In genomic region chr5:54090495-54091084, GRCh38 we compare ENCODE assay signal across 9 cellular contexts.
DNase-seq lines count a peak whose midpoint lies in the region; ATAC-seq and TF ChIP-seq lines count a peak whose summit lies in the region.
"Had no signal": no experiment of that assay in that cellular context is flagged by ENCODE, and none has a peak within 500 bp of the region (broad histone marks: within the 10 kb centered on the region; RNA-seq: fewer than 3 reads in every experiment).

No MANE protein-coding gene starts in this region.

- no peaks in the 10 kb centered on the region for H3K36me3 Mint-ChIP-seq in progenitor cell of endocrine pancreas (ENCODE audit: insufficient read depth)
- no peaks in the 10 kb centered on the region for H3K36me3 Mint-ChIP-seq in mesothelial cell of epicardium

- peak; percentile 6 for TF ChIP-seq CTCF in GM12864 (IDR thresholded peaks at IDR 0.05; ENCODE audit: low read depth, low read length, missing control alignments)
- peak; percentile 55 for TF ChIP-seq CTCF in choroid plexus epithelial cell (conservative IDR thresholded peaks at IDR 0.05; ENCODE audit: low read depth, low read length)
- TF ChIP-seq CTCF in progenitor cell of endocrine pancreas (IDR thresholded peaks at IDR 0.05; ENCODE audit: unreplicated experiment), result peak; percentile 28
- TF ChIP-seq CTCF in mesothelial cell of epicardium (IDR thresholded peaks at IDR 0.05; ENCODE audit: unreplicated experiment), result no peak

- H3K9me3 Mint-ChIP-seq in progenitor cell of endocrine pancreas (ENCODE audit: low read depth) (no peaks in the 10 kb centered on the region), mesothelial cell of epicardium (no peaks in the 10 kb centered on the region)

- ATAC-seq in HG02759 (IDR thresholded peaks at IDR 0.05; ENCODE audit: unreplicated experiment), result no peak

- no peaks in the 10 kb centered on the region for H3K4me1 Mint-ChIP-seq in progenitor cell of endocrine pancreas (ENCODE audit: low read depth)
- H3K4me1 Mint-ChIP-seq in mesothelial cell of epicardium, result peaks cover 29% of the 10 kb centered on the region

- H3K27ac Mint-ChIP-seq in progenitor cell of endocrine pancreas (no peak overlapping the region), mesothelial cell of epicardium (no peak overlapping the region)

- H3K4me3 Mint-ChIP-seq in progenitor cell of endocrine pancreas (ENCODE audit: low read depth), result no peak overlapping the region
- no peak overlapping the region for H3K4me3 Mint-ChIP-seq in mesothelial cell of epicardium

- H3K4me3 ChIP-seq in GM12864 (ENCODE audit: low read depth, low read length) (no peak overlapping the region), choroid plexus epithelial cell (ENCODE audit: low read depth, low read length) (no peak overlapping the region)

- H3K27me3 Mint-ChIP-seq in progenitor cell of endocrine pancreas (no peaks in the 10 kb centered on the region), mesothelial cell of epicardium (ENCODE audit: low read depth) (no peaks in the 10 kb centered on the region)

- DNase-seq in GM12864 (ENCODE audit: low read depth), result no peak
- DNase-seq in MV-4-11 (lab: John Stamatoyannopoulos, UW), result peak; percentile 42
- peak; percentile 95 for DNase-seq in choroid plexus epithelial cell (ENCODE audit: low read depth)
- DNase-seq in progenitor cell of endocrine pancreas (ENCODE audit: low spot score, unreplicated experiment), result no peak
- DNase-seq in islet precursor cell, result no peak
- DNase-seq in mesothelial cell of epicardium (ENCODE audit: low spot score in 2 of 2, unreplicated experiment in 2 of 2), result no peak
- DNase-seq: effector CD4-positive, alpha-beta T cell; SHP77 had no signal

Comparison
In these comparisons a context has a peak if more than half of its experiments do, and no peak if none do; other contexts are left out.
1. DNase-seq: peak in MV-4-11 (single experiment) and choroid plexus epithelial cell (single experiment); none in GM12864 (single experiment), progenitor cell of endocrine pancreas (single experiment), islet precursor cell (single experiment) and mesothelial cell of epicardium (0 of 2).